ENCODE assay signal across 8 cellular contexts in the genomic region with DNA sequence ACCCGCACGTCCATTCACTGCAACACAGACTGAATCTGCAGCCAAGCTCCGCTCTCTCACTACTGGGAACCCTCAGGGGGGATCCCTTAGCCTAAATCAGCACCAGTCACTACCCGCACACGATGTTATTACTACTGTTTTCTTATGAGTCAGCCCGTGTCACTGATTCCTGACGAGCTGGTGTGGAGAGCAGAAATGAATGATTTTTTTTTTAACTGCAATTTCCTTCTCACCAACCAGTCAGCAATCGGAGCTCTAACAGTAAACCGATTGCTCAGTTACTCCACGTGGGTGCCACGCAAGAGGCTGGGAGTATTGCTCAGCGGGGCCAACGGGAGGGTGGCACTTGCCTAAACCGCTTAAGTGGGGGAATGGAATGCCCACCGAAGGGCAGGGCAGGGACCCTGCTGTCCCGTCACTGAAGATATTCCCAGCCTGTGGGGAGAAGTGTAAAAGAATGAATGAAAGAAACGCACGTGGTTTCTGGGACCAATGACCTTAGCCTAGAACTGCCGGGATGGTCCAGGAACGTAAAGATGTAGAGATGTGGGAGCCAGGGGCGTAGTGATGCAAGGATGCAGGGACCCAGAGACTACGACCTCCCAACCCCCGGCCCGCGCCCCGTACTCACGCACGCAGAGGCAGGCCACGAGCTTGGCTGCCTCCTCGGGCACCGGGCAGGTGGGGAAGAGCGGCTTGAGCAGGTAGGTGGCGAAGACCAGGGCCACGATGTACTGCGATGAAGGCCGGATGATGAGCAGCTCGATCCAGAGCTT. TPM values are rescaled to one million over a fixed set of nuclear protein-coding genes. Genes with fewer than 3 reads are reported as not detected.
DNase-seq lines count a peak whose midpoint lies in the region; ATAC-seq and TF ChIP-seq lines count a peak whose summit lies in the region.
"Not testable (repeated sequence)": the region's sequence is repeated elsewhere in the genome, so short reads cannot be mapped to it uniquely, and the experiment has no call there.

No MANE protein-coding gene starts in this region.

- not testable (repeated sequence) for H2AFZ ChIP-seq in mesenchymal stem cell (ENCODE audit: low read depth, low read length)

- H2AK5ac ChIP-seq in mesenchymal stem cell (ENCODE audit: low read length, severe bottlenecking), result not testable (repeated sequence)

- not testable (repeated sequence) for H2BK120ac ChIP-seq in mesenchymal stem cell (ENCODE audit: low read depth, low read length)

- H3K4me3 ChIP-seq in SJSA1 (peak overlapping the region; percentile 70), epithelial cell of proximal tubule (ENCODE audit: low read depth, low read length) (peak overlapping the region; percentile 61), mesenchymal stem cell (ENCODE audit: insufficient read depth in 1 of 2, low read depth in 1 of 2, low read length in 2 of 2) (peak overlapping the region; percentile 55 to 76)

- not testable (repeated sequence) for H3K18ac ChIP-seq in mesenchymal stem cell (ENCODE audit: low read depth in 1 of 2, low read length in 2 of 2)

- peak overlapping the region; percentile 82 for H3K27ac ChIP-seq in SJSA1
- peak overlapping the region; percentile 26 for H3K27ac ChIP-seq in mesenchymal stem cell (ENCODE audit: low read length, poor library complexity, severe bottlenecking)

- H3K9me3 ChIP-seq in SJSA1 (replicated peaks); mesenchymal stem cell (ENCODE audit: control insufficient read depth, low read length): not testable (repeated sequence)

- not testable (repeated sequence) for H3K27me3 ChIP-seq in SJSA1 (replicated peaks); mesenchymal stem cell (ENCODE audit: control insufficient read depth in 1 of 2, insufficient read depth in 1 of 2, low read length in 2 of 2)

- H3K4me2 ChIP-seq in mesenchymal stem cell (ENCODE audit: low read length, poor library complexity, severe bottlenecking), result peak overlapping the region; percentile 71

- H3K79me1 ChIP-seq in mesenchymal stem cell (replicated peaks; ENCODE audit: low read length, poor library complexity, severe bottlenecking), result not testable (repeated sequence)

- H3K9ac ChIP-seq in mesenchymal stem cell (ENCODE audit: low read length), result peak overlapping the region; percentile 82

- DNase-seq in Ammon's horn (ENCODE audit: low spot score) (peak; percentile 68), HT1080 (ENCODE audit: low read depth) (peak; percentile 94), SJSA1 (ENCODE audit: low read depth in 1 of 2, low spot score in 2 of 2) (peak; percentile 76 to 78), epithelial cell of proximal tubule (ENCODE audit: low read depth) (peak; percentile 74), mesenchymal stem cell (peak; percentile 95)
- peak; percentile 59 for DNase-seq in activated effector memory CD4-positive, alpha-beta T cell treated with Interleukin-2 at 50 U/mL for 16 hours
- DNase-seq in stimulated activated CD4-positive, alpha-beta T cell treated with anti-CD3 and anti-CD28 coated beads, Interleukin-1b, Interleukin-23, amount 100 ng/mL, for 48 hours, result peak; percentile 83

- peak; percentile 18 for ATAC-seq in GM21381 (IDR thresholded peaks at IDR 0.05; ENCODE audit: unreplicated experiment)

- not testable (repeated sequence) for H4K91ac ChIP-seq in mesenchymal stem cell (ENCODE audit: low read length)

- H2BK15ac ChIP-seq in mesenchymal stem cell (ENCODE audit: low read depth, poor library complexity, severe bottlenecking), result not testable (repeated sequence)

- peaks cover 46% of the 10 kb centered on the region for H3K4me1 ChIP-seq in SJSA1 (replicated peaks)
- H3K4me1 ChIP-seq in mesenchymal stem cell (ENCODE audit: control insufficient read depth, insufficient read depth, low read depth, low read length), result peaks cover 39% of the 10 kb centered on the region

- peaks cover 45% of the 10 kb centered on the region for H3K36me3 ChIP-seq in SJSA1
- not testable (repeated sequence) for H3K36me3 ChIP-seq in mesenchymal stem cell (ENCODE audit: control insufficient read depth in 1 of 2, insufficient read depth in 2 of 2, low read depth in 1 of 2, low read length in 2 of 2)

- H3K4ac ChIP-seq in mesenchymal stem cell (ENCODE audit: low read depth in 1 of 2, low read length in 2 of 2), result not testable (repeated sequence)

- H3K14ac ChIP-seq in mesenchymal stem cell (ENCODE audit: low read length in 2 of 2), result not testable (repeated sequence)

- not testable (repeated sequence) for H4K8ac ChIP-seq in mesenchymal stem cell (ENCODE audit: low read length)

- not testable (repeated sequence) for H3K23ac ChIP-seq in mesenchymal stem cell (ENCODE audit: low read length in 2 of 2)

- WGBS in mesenchymal stem cell, result 1% methylated on average over 27 of the region's 37 CpGs

- H2BK12ac ChIP-seq in mesenchymal stem cell (ENCODE audit: low read length in 2 of 2), result not testable (repeated sequence)

- H2BK5ac ChIP-seq in mesenchymal stem cell (ENCODE audit: low read depth, low read length, poor library complexity, severe bottlenecking), result not testable (repeated sequence)

- TF ChIP-seq CTCF in epithelial cell of proximal tubule (conservative IDR thresholded peaks at IDR 0.05; ENCODE audit: low read depth, low read length), result not testable (repeated sequence)

RNA-seq across cellular contexts. Expression of a gene that starts 0.9 kb away (rescaled TPM):
- 112 and 136 TPM in 2 replicates for total RNA-seq in HT1080 (2014; rRNA removed; shearing (Covaris generic))
- polyA plus RNA-seq in HT1080 (2015; cell fraction: cytosol; rRNA removed), result 426 and 431 TPM in 2 replicates
- 291 and 304 TPM in 2 replicates for polyA plus RNA-seq in HT1080 (2015; cell fraction: nucleus; rRNA removed)
- total RNA-seq in SJSA1 (2014; rRNA removed; shearing (Covaris generic)), result 187 and 238 TPM in 2 replicates
- 55.1 and 182 TPM in 2 replicates for total RNA-seq in epithelial cell of proximal tubule
- 56.3 TPM for polyA plus RNA-seq in mesenchymal stem cell (2013, experiment 1 of 2)
- 54.9 TPM for polyA plus RNA-seq in mesenchymal stem cell (2013, experiment 2 of 2)

Comparison
In these comparisons a context has a peak if more than half of its experiments do, and no peak if none do; other contexts are left out.
1. Peak in every context shown above with its lines: DNase-seq, ATAC-seq, H3K4me3 ChIP-seq and H3K27ac ChIP-seq.